In the genomic region with DNA sequence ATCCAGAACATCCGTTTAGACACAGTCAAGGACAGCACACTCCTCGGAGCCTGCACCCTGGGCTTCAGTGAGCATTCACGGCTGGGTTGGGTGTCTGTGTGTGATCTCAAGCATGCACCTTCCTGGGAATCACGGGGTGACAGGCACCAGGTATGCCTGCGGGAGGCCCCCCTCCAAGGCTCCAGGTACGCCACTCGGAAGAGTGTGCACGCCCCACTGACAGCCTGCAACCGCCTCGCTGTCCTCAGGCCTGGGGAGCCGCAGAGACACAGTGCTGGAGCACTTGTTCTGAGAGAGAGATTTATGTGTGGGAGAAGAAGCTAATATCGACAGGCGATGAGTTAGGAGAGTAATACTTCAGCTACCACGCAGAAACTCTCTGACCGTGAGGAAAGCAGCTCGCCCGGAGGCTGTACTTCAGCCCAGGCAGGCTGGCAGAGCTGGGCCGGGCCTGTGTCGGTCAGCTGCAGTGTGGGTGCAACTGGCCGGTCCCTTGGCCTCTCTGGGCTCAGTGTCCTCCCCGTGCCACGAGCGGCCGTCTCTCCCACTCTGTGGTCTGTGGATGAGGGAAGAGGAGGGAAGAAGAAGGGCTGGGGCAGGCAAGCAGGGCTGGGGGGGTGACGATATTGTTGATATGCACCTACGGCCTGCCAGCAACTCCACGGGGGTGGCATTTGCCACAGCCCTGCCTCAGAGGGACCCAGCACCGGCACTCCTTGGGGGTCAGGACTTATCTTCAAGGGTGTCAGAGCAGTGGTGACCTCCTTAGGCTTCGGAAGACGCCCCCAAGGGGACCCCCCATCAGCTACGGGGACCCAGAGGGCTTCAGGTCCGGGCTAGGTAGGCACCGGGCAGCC, we compare ENCODE assay signal across 15 cellular contexts. TPM values are rescaled to one million over a fixed set of nuclear protein-coding genes. Genes with fewer than 3 reads are reported as not detected.
DNase-seq lines count a peak whose midpoint lies in the region; ATAC-seq and TF ChIP-seq lines count a peak whose summit lies in the region.
"Had no signal": no experiment of that assay in that cellular context is flagged by ENCODE, and none has a peak within 500 bp of the region (broad histone marks: within the 10 kb centered on the region; RNA-seq: fewer than 3 reads in every experiment).

No MANE protein-coding gene starts in this region.

- peaks cover 6% of the 10 kb centered on the region for H3K9me3 Mint-ChIP-seq in progenitor cell of endocrine pancreas (ENCODE audit: low read depth)
- no peaks in the 10 kb centered on the region for H3K9me3 Mint-ChIP-seq in stimulated activated effector memory CD8-positive, alpha-beta T cell treated with anti-CD3 and anti-CD28 coated beads, Interleukin-12 subunit alpha, Interleukin-12 subunit beta, amount 100 ng/mL, for 72 hours
- H3K9me3 Mint-ChIP-seq: CD8-positive, alpha-beta T cell had no signal

- peaks cover 29% of the 10 kb centered on the region for H3K27me3 Mint-ChIP-seq in progenitor cell of endocrine pancreas

- no peak overlapping the region for H3K4me3 ChIP-seq in H7 (ENCODE audit: insufficient read depth, low read depth, low read length)
- H3K4me3 ChIP-seq in dorsolateral prefrontal cortex: peak overlapping the region in 11 of 59 donors; percentile 1 to 33 (median 12)
- H3K4me3 ChIP-seq: GM23338, HAP-1 had no signal

- no peak overlapping the region for H3K27ac Mint-ChIP-seq in progenitor cell of endocrine pancreas
- no peak overlapping the region for H3K27ac Mint-ChIP-seq in stimulated activated effector memory CD8-positive, alpha-beta T cell treated with anti-CD3 and anti-CD28 coated beads, Interleukin-12 subunit alpha, Interleukin-12 subunit beta, amount 100 ng/mL, for 72 hours
- H3K27ac Mint-ChIP-seq: CD8-positive, alpha-beta T cell; GM23338 had no signal

- intact Hi-C loops in dorsolateral prefrontal cortex (cut with DNase I) (no loop called here), posterior vena cava (cut with DNase I) (no loop called here)

- H3K27ac ChIP-seq in angular gyrus (ENCODE audit: low read depth, low read length) (peak overlapping the region; percentile 63), dorsolateral prefrontal cortex (peak overlapping the region in 49 of 59 donors; percentile 5 to 82 (median 67))

- no peak for TF ChIP-seq CTCF in dorsolateral prefrontal cortex (IDR thresholded peaks at IDR 0.05 in 54 of 56, conservative IDR thresholded peaks at IDR 0.05 in 2 of 56; ENCODE audit: low read depth in 1 of 56, partially characterized antibody in 56 of 56)
- no peak for TF ChIP-seq CTCF in progenitor cell of endocrine pancreas (IDR thresholded peaks at IDR 0.05; ENCODE audit: unreplicated experiment)

- H3K36me3 Mint-ChIP-seq in progenitor cell of endocrine pancreas (ENCODE audit: insufficient read depth): no peaks in the 10 kb centered on the region
- no peaks in the 10 kb centered on the region for H3K36me3 Mint-ChIP-seq in stimulated activated effector memory CD8-positive, alpha-beta T cell treated with anti-CD3 and anti-CD28 coated beads, Interleukin-12 subunit alpha, Interleukin-12 subunit beta, amount 100 ng/mL, for 72 hours
- H3K36me3 Mint-ChIP-seq: CD14-positive monocyte; CD8-positive, alpha-beta T cell had no signal

- H3K27me3 ChIP-seq in H7 (ENCODE audit: control insufficient read depth, insufficient read depth, low read length) (no peaks in the 10 kb centered on the region), dorsolateral prefrontal cortex (peaks cover 0 to 8% (median 0%) of the 10 kb centered on the region in 45 donors)

- H3K4me1 Mint-ChIP-seq in progenitor cell of endocrine pancreas (ENCODE audit: low read depth): no peaks in the 10 kb centered on the region
- H3K4me1 Mint-ChIP-seq in stimulated activated effector memory CD8-positive, alpha-beta T cell treated with anti-CD3 and anti-CD28 coated beads, Interleukin-12 subunit alpha, Interleukin-12 subunit beta, amount 100 ng/mL, for 72 hours: peaks cover 33% of the 10 kb centered on the region
- H3K4me1 Mint-ChIP-seq: CD14-positive monocyte had no signal

- ATAC-seq in stimulated activated effector memory CD8-positive, alpha-beta T cell treated with anti-CD3 and anti-CD28 coated beads, Interleukin-12 subunit alpha, Interleukin-12 subunit beta, amount 100 ng/mL, for 72 hours: no peak
- ATAC-seq: CD8-positive, alpha-beta T cell; GM23338 had no signal

- no peaks in the 10 kb centered on the region; the same call in 1 of the 2 replicates for H3K36me3 ChIP-seq in H7 (replicated peaks; ENCODE audit: control insufficient read depth, insufficient read depth, low read length)
- H3K36me3 ChIP-seq: HAP-1 had no signal

- DNase-seq in H7 (peak; percentile 56), dorsolateral prefrontal cortex (no peak), posterior vena cava (ENCODE audit: low spot score) (peak; percentile 64), progenitor cell of endocrine pancreas (ENCODE audit: low spot score, unreplicated experiment) (no peak), COR-L47 (lab: John Stamatoyannopoulos, UW) (no peak), HuH-7 (ENCODE audit: low spot score) (no peak)
- no peak for DNase-seq in stimulated activated effector memory CD8-positive, alpha-beta T cell treated with anti-CD3 and anti-CD28 coated beads, Interleukin-12 subunit alpha, Interleukin-12 subunit beta, amount 100 ng/mL, for 72 hours (ENCODE audit: low spot score in 2 of 2)
- DNase-seq: Caco-2; CD8-positive, alpha-beta T cell; DND-41; GDM1 had no signal

- H3K4me3 Mint-ChIP-seq in progenitor cell of endocrine pancreas (ENCODE audit: low read depth): no peak overlapping the region
- no peak overlapping the region for H3K4me3 Mint-ChIP-seq in stimulated activated effector memory CD8-positive, alpha-beta T cell treated with anti-CD3 and anti-CD28 coated beads, Interleukin-12 subunit alpha, Interleukin-12 subunit beta, amount 100 ng/mL, for 72 hours
- H3K4me3 Mint-ChIP-seq: CD14-positive monocyte; CD8-positive, alpha-beta T cell; GM23338 had no signal

RNA-seq across cellular contexts. Expression of gene B3GAT1, which starts 7.3 kb away (rescaled TPM):
- 9.9 and 12.8 TPM in 2 replicates for total RNA-seq in H7 (2014; rRNA removed; shearing (Covaris generic))
- total RNA-seq in dorsolateral prefrontal cortex (100 to 1,000 TPM; 204 to 380 (median 266) TPM), posterior vena cava (under 1 TPM in 1 of 2 donors, not detected in 1; 0.28 TPM), progenitor cell of endocrine pancreas (5.1 and 6.3 TPM in 2 replicates)

Comparison
In these comparisons a context has a peak if more than half of its experiments do, and no peak if none do; other contexts are left out.
1. DNase-seq: peak in H7 (single experiment) and posterior vena cava (single experiment); none in dorsolateral prefrontal cortex (0 of 10), progenitor cell of endocrine pancreas (single experiment), COR-L47 (single experiment), HuH-7 (single experiment) and stimulated activated effector memory CD8-positive, alpha-beta T cell treated with anti-CD3 and anti-CD28 coated beads, Interleukin-12 subunit alpha, Interleukin-12 subunit beta, amount 100 ng/mL, for 72 hours (0 of 2).
2. RNA of gene B3GAT1, which starts 7.3 kb away (total RNA-seq): 204 to 380 TPM in dorsolateral prefrontal cortex; 9.9 to 12.8 TPM in H7, 5.1 to 6.3 TPM in progenitor cell of endocrine pancreas and 0.28 TPM in posterior vena cava; every median in the first group is over 10 times any median in the second.